Comparison of ENCODE assay signal across 8 cellular contexts in the genomic region with DNA sequence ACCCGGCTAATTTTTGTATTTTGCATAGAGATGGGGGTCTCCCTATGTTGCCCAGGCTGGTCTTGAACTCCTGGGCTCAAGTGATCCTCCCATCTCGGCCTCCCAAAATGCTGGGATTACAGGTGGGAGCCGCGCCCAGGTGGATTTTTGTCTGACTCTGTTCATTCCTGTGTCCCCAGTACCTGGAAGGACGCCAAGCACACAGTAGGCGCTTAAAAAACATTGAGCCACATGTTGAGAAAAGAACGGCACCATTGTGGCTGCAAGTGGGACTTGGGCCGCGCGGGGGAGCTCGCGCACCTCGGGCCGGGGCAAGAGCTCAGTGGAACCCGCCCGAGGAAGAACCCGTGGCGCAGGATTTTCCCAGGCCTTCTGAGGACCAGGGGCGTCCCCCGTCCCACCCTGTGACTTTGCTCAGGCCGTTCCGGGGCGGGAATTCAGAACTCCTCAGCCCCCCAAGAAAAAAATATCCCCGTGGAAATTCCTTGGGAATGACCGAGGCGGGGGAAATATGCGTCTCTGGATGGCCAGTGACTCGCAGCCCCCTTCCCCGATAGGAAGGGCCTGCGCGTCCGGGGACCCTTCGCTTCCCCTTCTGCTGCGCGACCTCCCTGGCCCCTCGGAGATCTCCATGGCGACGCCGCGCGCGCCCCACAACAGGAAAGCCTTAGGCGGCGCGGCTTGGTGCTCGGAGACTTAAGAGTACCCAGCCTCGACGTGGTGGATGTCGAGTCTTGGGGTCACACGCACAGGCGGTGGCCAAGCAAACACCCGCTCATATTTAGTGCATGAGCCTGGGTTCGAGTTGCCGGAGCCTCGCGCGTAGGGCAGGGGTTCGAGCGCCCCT.
DNase-seq lines count a peak whose midpoint lies in the region; ATAC-seq lines count a peak whose summit lies in the region.

No MANE protein-coding gene starts in this region.

- H3K4me1 ChIP-seq in HAP-1: peaks cover 9% of the 10 kb centered on the region

- peaks cover 4% of the 10 kb centered on the region; the same call in 1 of the 2 replicates for H3K27me3 ChIP-seq in HAP-1 (ENCODE audit: low read depth)

- peak overlapping the region; percentile 65 for H3K27ac ChIP-seq in cingulate gyrus (ENCODE audit: low read depth, low read length)

- peak; percentile 62 for DNase-seq in COLO829 (ENCODE audit: low spot score)
- DNase-seq in HAP-1 (ENCODE audit: low spot score in 2 of 2): peak; percentile 41 to 91
- DNase-seq in NCI-H446 (lab: John Stamatoyannopoulos, UW): peak; percentile 44 to 83
- DNase-seq in activated CD4-positive, alpha-beta T cell treated with anti-CD3 and anti-CD28 coated beads for 48 hours: peak; percentile 94
- DNase-seq in left kidney (ENCODE audit: low read depth, low spot score): peak; percentile 86
- peak; percentile 73 to 88 for DNase-seq in stimulated activated CD4-positive, alpha-beta T cell treated with anti-CD3 and anti-CD28 coated beads, Interleukin-1b, Interleukin-23, amount 100 ng/mL, for 1 hour (ENCODE audit: low read depth in 2 of 2)

- no peaks in the 10 kb centered on the region for H3K9me3 ChIP-seq in HAP-1

- ATAC-seq in GM19463 (IDR thresholded peaks at IDR 0.05; ENCODE audit: unreplicated experiment): no peak

- H3K36me3 ChIP-seq in HAP-1 (replicated peaks): no peaks in the 10 kb centered on the region

- H3K4me3 ChIP-seq in HAP-1: peak overlapping the region; percentile 9

- in situ Hi-C loops in HAP-1 (cut with MboI; ENCODE audit: low sequenced_read_pairs): loop anchor here (5.0 kb wide), 1 partner anchor 118 kb away; no protein-coding TSS in a partner anchor
